19 cellular contexts compared by ENCODE assay signal in the genomic region with DNA sequence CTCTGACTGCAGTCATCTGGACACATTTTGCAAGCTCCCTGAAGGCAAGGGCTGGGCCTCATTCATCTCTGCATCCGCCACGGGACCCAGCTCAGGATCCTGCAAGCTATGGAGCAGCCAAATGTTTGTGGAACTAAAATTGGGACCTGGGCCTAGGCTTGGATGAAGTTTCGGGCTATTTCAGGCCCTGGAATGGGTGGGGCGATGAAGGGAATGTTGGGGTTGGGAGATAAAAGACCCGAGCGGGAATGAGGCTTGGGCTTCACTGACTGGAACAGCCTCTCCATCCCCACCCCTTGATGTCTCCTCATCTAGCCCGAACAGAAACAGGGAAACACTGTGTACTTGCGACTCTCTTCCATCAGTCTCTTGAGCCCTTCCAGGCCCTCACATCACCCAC.
"Had no signal": no experiment of that assay in that cellular context is flagged by ENCODE, and none has a peak within 500 bp of the region (broad histone marks: within the 10 kb centered on the region; RNA-seq: fewer than 3 reads in every experiment).

No MANE protein-coding gene starts in this region.

- FAIRE-seq: endometrium had no signal

- H3K4me3 ChIP-seq: ascending aorta, lower lobe of right lung, right lobe of liver, SK-N-MC had no signal

- H3K9me3 ChIP-seq: ascending aorta, lower lobe of right lung, right lobe of liver had no signal

- ATAC-seq: activated CD8-positive, alpha-beta T cell treated with anti-CD3 and anti-CD28 coated beads for 36 hours; activated T-cell treated with anti-CD3 and anti-CD28 coated beads, Interleukin-2, amount 50 U/mL, for 72 hours; esophagus mucosa; naive thymus-derived CD8-positive, alpha-beta T cell; right lobe of liver had no signal

- H3K36me3 ChIP-seq: ascending aorta, lower lobe of right lung, right lobe of liver had no signal

- H3K27me3 ChIP-seq: ascending aorta, right lobe of liver had no signal

- DNase-seq: activated CD4-positive, alpha-beta T cell treated with anti-CD3 and anti-CD28 coated beads for 4 hours; activated CD8-positive, alpha-beta memory T cell treated with anti-CD3 and anti-CD28 coated beads, Interleukin-2, amount 50 U/mL, for 4 hours; activated CD8-positive, alpha-beta T cell treated with anti-CD3 and anti-CD28 coated beads for 36 hours; activated gamma-delta T cell treated with Interleukin-2 at 50 U/mL for 16 hours; activated naive CD8-positive, alpha-beta T cell treated with anti-CD3 and anti-CD28 coated beads, Interleukin-2, amount 10 ng/mL, durations not matched to agents 7 days and 5 days; activated T-cell treated with anti-CD3 and anti-CD28 coated beads, Interleukin-2, amount 50 U/mL, for 72 hours; foreskin melanocyte; hippocampal formation; lower lobe of right lung; naive thymus-derived CD8-positive, alpha-beta T cell; right lobe of liver; stimulated activated CD4-positive, alpha-beta T cell treated with anti-CD3 and anti-CD28 coated beads, Interleukin-12 subunit alpha, Interleukin-12 subunit beta, amount 100 ng/mL, for 4 hours; stimulated activated CD4-positive, alpha-beta T cell treated with anti-CD3 and anti-CD28 coated beads, Interleukin-2, amount 100 ng/mL, for 48 hours; stimulated activated CD8-positive, alpha-beta memory T cell treated with anti-CD3 and anti-CD28 coated beads, Interleukin-4, amount 100 ng/mL, for 48 hours; T-helper 1 cell had no signal

- H3K4me1 ChIP-seq: ascending aorta had no signal

- H3K27ac ChIP-seq: lower lobe of right lung, right lobe of liver, SK-N-MC had no signal
